8 cellular contexts compared by ENCODE assay signal in the genomic region with DNA sequence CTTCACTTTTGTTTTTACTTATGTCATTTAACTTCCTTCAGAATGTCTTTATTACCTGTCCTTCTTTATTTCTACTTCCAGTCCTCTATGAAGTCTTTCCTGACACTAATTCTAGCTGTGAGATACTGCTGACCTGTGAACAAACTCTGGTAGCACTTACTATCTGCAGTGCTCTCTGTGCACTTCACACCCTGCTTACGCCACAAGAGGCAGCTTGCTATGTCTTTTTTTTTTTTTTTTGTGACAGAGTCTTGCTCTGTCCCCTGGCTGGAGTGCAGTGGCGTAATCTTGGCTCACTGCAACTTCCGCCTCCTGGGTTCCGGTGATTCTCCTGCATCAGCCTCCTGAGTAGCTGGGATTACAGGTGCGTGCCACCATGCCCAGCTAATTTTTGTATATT. TPM values are rescaled to one million over a fixed set of nuclear protein-coding genes. Genes with fewer than 3 reads are reported as not detected.
A peak's percentile ranks its signal among the peaks of the same experiment; 100 is the strongest.
DNase-seq lines count a peak whose midpoint lies in the region; ATAC-seq and TF ChIP-seq lines count a peak whose summit lies in the region.

No MANE protein-coding gene starts in this region.

- H3K36me3 Mint-ChIP-seq in activated B cell treated with CpG ODN at 0.5 μM for 24 hours (ENCODE audit: low read depth): no peaks in the 10 kb centered on the region

- no peaks in the 10 kb centered on the region for H3K36me3 ChIP-seq in left lung
- no peaks in the 10 kb centered on the region for H3K36me3 ChIP-seq in MG63

- H3K4me3 Mint-ChIP-seq in activated B cell treated with CpG ODN at 0.5 μM for 24 hours: peak overlapping the region; percentile 55

- no peaks in the 10 kb centered on the region for H3K27me3 ChIP-seq in left lung
- no peaks in the 10 kb centered on the region for H3K27me3 ChIP-seq in MG63

- CTCF ChIA-PET in activated B cell treated with CpG ODN at 0.5 μM for 24 hours (lab: Charles Lee): interaction anchor here (1.7 to 2.6 kb wide), 3 partner anchors 11 to 17 kb away, joined by 7 to 13 read pairs (median 8); a partner anchor contains a TSS

- peak overlapping the region; percentile 72 for H3K27ac Mint-ChIP-seq in activated B cell treated with CpG ODN at 0.5 μM for 24 hours

- intact Hi-C loops in activated B cell treated with CpG ODN at 0.5 μM for 24 hours (cut with micrococcal nuclease) (loop anchor here (2.0 kb wide), 1 partner anchor 15 kb away; no protein-coding TSS in a partner anchor), left lung (cut with DNase I) (no loop called here)

- ATAC-seq in HG02610 (IDR thresholded peaks at IDR 0.05; ENCODE audit: unreplicated experiment): peak; percentile 49
- peak; percentile 33 for ATAC-seq in activated B cell treated with CpG ODN at 0.5 μM for 24 hours (ENCODE audit: low read depth)
- ATAC-seq in left lung: peak; percentile 85
- no peak for ATAC-seq in GM19463 (IDR thresholded peaks at IDR 0.05; ENCODE audit: unreplicated experiment)
- no peak for ATAC-seq in HG03139 (IDR thresholded peaks at IDR 0.05; ENCODE audit: unreplicated experiment)

- no peaks in the 10 kb centered on the region for H3K9me3 ChIP-seq in left lung
- H3K9me3 ChIP-seq in MG63: no peaks in the 10 kb centered on the region

- no peaks in the 10 kb centered on the region for H3K27me3 Mint-ChIP-seq in activated B cell treated with CpG ODN at 0.5 μM for 24 hours

- peak overlapping the region; percentile 66 to 80 for H3K27ac ChIP-seq in left lung

- peak; percentile 39 to 50 for DNase-seq in AML-193 (lab: John Stamatoyannopoulos, UW)
- DNase-seq in activated B cell treated with CpG ODN at 0.5 μM for 24 hours: no peak
- DNase-seq in left lung: peak; percentile 69 to 84
- DNase-seq in dedifferentiated amniotic fluid mesenchymal stem cell (ENCODE audit: extremely low spot score): no peak
- no peak for DNase-seq in MG63

- no peak overlapping the region for H3K4me3 ChIP-seq in left lung
- no peak overlapping the region for H3K4me3 ChIP-seq in MG63

- peaks cover 12 to 56% of the 10 kb centered on the region in 2 donors for H3K4me1 ChIP-seq in left lung

- H3K9me3 Mint-ChIP-seq in activated B cell treated with CpG ODN at 0.5 μM for 24 hours: no peaks in the 10 kb centered on the region

- POLR2A ChIA-PET in activated B cell treated with CpG ODN at 0.5 μM for 24 hours (lab: Charles Lee): interaction anchor here (0.9 to 8.1 kb wide), 4 partner anchors 11 to 26 kb away, joined by 3 to 81 read pairs (median 4); a partner anchor contains a TSS

- H3K4me1 Mint-ChIP-seq in activated B cell treated with CpG ODN at 0.5 μM for 24 hours: peaks cover 88% of the 10 kb centered on the region

- TF ChIP-seq CTCF in activated B cell treated with CpG ODN at 0.5 μM for 24 hours (IDR thresholded peaks at IDR 0.05): no peak
- no peak for TF ChIP-seq CTCF in left lung (IDR thresholded peaks at IDR 0.05)

RNA-seq across cellular contexts. Expression of a gene that starts 10.7 kb away (rescaled TPM):
- total RNA-seq in activated B cell treated with CpG ODN at 0.5 μM for 24 hours (37.3 and 38.4 TPM in 2 replicates), left lung (10 to 100 TPM; 50.9 to 52.9 TPM)
- 13.4 and 16.5 TPM in 2 replicates for total RNA-seq in MG63 (2014; rRNA removed; shearing (Covaris generic); ENCODE audit: low replicate concordance)

RNA-seq across cellular contexts. Expression of a gene that starts 25.4 kb away (rescaled TPM):
- 163 and 176 TPM in 2 replicates for total RNA-seq in activated B cell treated with CpG ODN at 0.5 μM for 24 hours
- total RNA-seq in left lung: 100 to 1,000 TPM in 1 of 2 donors, 10 to 100 TPM in 1; 57.1 to 109 TPM
- total RNA-seq in MG63 (2014; rRNA removed; shearing (Covaris generic); ENCODE audit: low replicate concordance): 13.0 and 23.7 TPM in 2 replicates

RNA-seq across cellular contexts. Expression of a gene that starts 57.8 kb away (rescaled TPM):
- total RNA-seq in activated B cell treated with CpG ODN at 0.5 μM for 24 hours (19.7 and 25.0 TPM in 2 replicates), left lung (10 to 100 TPM; 19.5 to 26.5 TPM)
- total RNA-seq in MG63 (2014; rRNA removed; shearing (Covaris generic); ENCODE audit: low replicate concordance): 8.1 and 8.9 TPM in 2 replicates

Comparison
In these comparisons a context has a peak if more than half of its experiments do, and no peak if none do; other contexts are left out.
1. DNase-seq: peak in AML-193 (2 of 2) and left lung (2 of 2); none in activated B cell treated with CpG ODN at 0.5 μM for 24 hours (single experiment), dedifferentiated amniotic fluid mesenchymal stem cell (single experiment) and MG63 (single experiment).
2. ATAC-seq: peak in HG02610 (single experiment), activated B cell treated with CpG ODN at 0.5 μM for 24 hours (single experiment) and left lung (single experiment); none in GM19463 (single experiment) and HG03139 (single experiment).